Comparison of ENCODE assay signal across 17 cellular contexts in the genomic region with DNA sequence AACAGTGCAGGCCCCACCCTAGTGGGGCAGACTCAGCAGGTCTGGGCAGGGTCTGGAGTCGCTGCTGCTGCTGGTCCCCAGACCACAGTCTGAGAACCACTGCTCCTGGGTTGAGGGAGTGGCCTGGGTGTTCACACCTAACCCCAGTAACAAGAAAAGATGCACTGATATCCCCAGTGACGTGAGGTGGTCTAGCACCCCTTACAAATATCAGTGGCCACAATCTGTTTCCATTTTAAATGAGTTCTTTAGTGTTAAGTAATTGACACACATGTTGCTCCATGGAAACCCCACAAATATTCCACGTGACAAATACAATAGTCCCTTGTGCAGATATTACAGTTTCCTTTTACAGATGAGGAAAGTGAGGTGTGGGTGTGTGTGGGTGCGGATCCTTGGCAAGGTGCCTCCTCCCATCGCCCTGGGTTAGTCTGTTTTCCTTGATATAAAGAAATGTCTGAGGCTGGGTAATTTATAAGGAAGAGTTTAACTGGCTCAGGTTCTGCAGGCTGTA.
DNase-seq lines count a peak whose midpoint lies in the region; ATAC-seq and TF ChIP-seq lines count a peak whose summit lies in the region.
"Had no signal": no experiment of that assay in that cellular context is flagged by ENCODE, and none has a peak within 500 bp of the region (broad histone marks: within the 10 kb centered on the region; RNA-seq: fewer than 3 reads in every experiment).

No MANE protein-coding gene starts in this region.

- TF ChIP-seq POLR2A in Peyer's patch (IDR thresholded peaks at IDR 0.05): no peak

- H3K9me3 Mint-ChIP-seq in activated T-cell treated with anti-CD3 and anti-CD28 coated beads, Interleukin-2, amount 50 U/mL, for 72 hours: peaks cover 2 to 5% of the 10 kb centered on the region in 2 donors
- H3K9me3 Mint-ChIP-seq in effector memory CD8-positive, alpha-beta T cell: peaks cover 0 to 2% of the 10 kb centered on the region in 2 donors

- H3K27ac Mint-ChIP-seq in activated T-cell treated with anti-CD3 and anti-CD28 coated beads, Interleukin-2, amount 50 U/mL, for 72 hours: peak overlapping the region; percentile 56
- peak overlapping the region; percentile 78 to 89 for H3K27ac Mint-ChIP-seq in effector memory CD8-positive, alpha-beta T cell

- no peaks in the 10 kb centered on the region for H3K27me3 ChIP-seq in Peyer's patch
- H3K27me3 ChIP-seq: hepatocyte, ovary had no signal

- DNase-seq in activated T-cell treated with anti-CD3 and anti-CD28 coated beads, Interleukin-2, amount 50 U/mL, for 72 hours: no peak
- DNase-seq in activated T-cell treated with anti-CD3 and anti-CD28 coated beads, Interleukin-2, amount 50 U/mL, for 1 hour: no peak
- DNase-seq in Peyer's patch: peak in 2 of 3 donors; percentile 66 to 68
- peak; percentile 40 to 46 (median 42) for DNase-seq in effector memory CD8-positive, alpha-beta T cell
- peak; percentile 65 for DNase-seq in putamen (ENCODE audit: low spot score)
- DNase-seq in NCI-H82 (lab: John Stamatoyannopoulos, UW): no peak
- DNase-seq in NCI-H1694 treated with DMSO at 0.1 percent for 48 hours (lab: John Stamatoyannopoulos, UW): no peak
- DNase-seq in A172 (ENCODE audit: low spot score): no peak
- DNase-seq: MM.1S; NCI-H2029; NCI-H524 treated with DMSO at 0.1 percent for 48 hours; stimulated activated naive CD4-positive, alpha-beta T cell; SW 1271; WERI-Rb-1 had no signal

- peak overlapping the region in 1 of 4 donors; percentile 44 for H3K27ac ChIP-seq in Peyer's patch
- H3K27ac ChIP-seq: hepatocyte, ovary, WERI-Rb-1 had no signal

- H3K4me1 ChIP-seq in Peyer's patch: no peaks in the 10 kb centered on the region

- H3K4me3 ChIP-seq in Peyer's patch: no peak overlapping the region
- H3K4me3 ChIP-seq: hepatocyte, ovary, smooth muscle cell had no signal

- ATAC-seq in activated T-cell treated with anti-CD3 and anti-CD28 coated beads, Interleukin-2, amount 50 U/mL, for 72 hours (replicated peaks in 1 of 2): peak; percentile 67 to 72
- ATAC-seq in effector memory CD8-positive, alpha-beta T cell (replicated peaks): peak; percentile 95

- H3K4me1 Mint-ChIP-seq in activated T-cell treated with anti-CD3 and anti-CD28 coated beads, Interleukin-2, amount 50 U/mL, for 72 hours (ENCODE audit: low read depth): peaks cover 67% of the 10 kb centered on the region
- H3K4me1 Mint-ChIP-seq in effector memory CD8-positive, alpha-beta T cell (ENCODE audit: low read depth in 2 of 2): peaks cover 10 to 15% of the 10 kb centered on the region in 2 donors

- no peaks in the 10 kb centered on the region for H3K9me3 ChIP-seq in Peyer's patch
- H3K9me3 ChIP-seq: ovary had no signal

- H3K36me3 ChIP-seq in Peyer's patch: no peaks in the 10 kb centered on the region
- H3K36me3 ChIP-seq: ovary, WERI-Rb-1 had no signal

- TF ChIP-seq CTCF in Peyer's patch (IDR thresholded peaks at IDR 0.05): no peak

- no peaks in the 10 kb centered on the region for H3K27me3 Mint-ChIP-seq in activated T-cell treated with anti-CD3 and anti-CD28 coated beads, Interleukin-2, amount 50 U/mL, for 72 hours (ENCODE audit: low read depth)
- peaks cover 0 to 12% of the 10 kb centered on the region in 2 donors for H3K27me3 Mint-ChIP-seq in effector memory CD8-positive, alpha-beta T cell

- H3K36me3 Mint-ChIP-seq in activated T-cell treated with anti-CD3 and anti-CD28 coated beads, Interleukin-2, amount 50 U/mL, for 72 hours (ENCODE audit: insufficient read depth in 2 of 2): peaks cover 10 to 43% of the 10 kb centered on the region in 2 donors
- H3K36me3 Mint-ChIP-seq in effector memory CD8-positive, alpha-beta T cell (ENCODE audit: insufficient read depth): peaks cover 7% of the 10 kb centered on the region

- peak overlapping the region; percentile 25 to 26 for H3K4me3 Mint-ChIP-seq in activated T-cell treated with anti-CD3 and anti-CD28 coated beads, Interleukin-2, amount 50 U/mL, for 72 hours
- peak overlapping the region in 1 of 2 donors; percentile 52 for H3K4me3 Mint-ChIP-seq in effector memory CD8-positive, alpha-beta T cell

Comparison
In these comparisons a context has a peak if more than half of its experiments do, and no peak if none do; other contexts are left out.
1. DNase-seq: peak in Peyer's patch (2 of 3), effector memory CD8-positive, alpha-beta T cell (3 of 3) and putamen (single experiment); none in activated T-cell treated with anti-CD3 and anti-CD28 coated beads, Interleukin-2, amount 50 U/mL, for 72 hours (0 of 2), activated T-cell treated with anti-CD3 and anti-CD28 coated beads, Interleukin-2, amount 50 U/mL, for 1 hour (single experiment), NCI-H82 (single experiment), NCI-H1694 treated with DMSO at 0.1 percent for 48 hours (single experiment) and A172 (single experiment).